9 cellular contexts compared by ENCODE assay signal in the genomic region with DNA sequence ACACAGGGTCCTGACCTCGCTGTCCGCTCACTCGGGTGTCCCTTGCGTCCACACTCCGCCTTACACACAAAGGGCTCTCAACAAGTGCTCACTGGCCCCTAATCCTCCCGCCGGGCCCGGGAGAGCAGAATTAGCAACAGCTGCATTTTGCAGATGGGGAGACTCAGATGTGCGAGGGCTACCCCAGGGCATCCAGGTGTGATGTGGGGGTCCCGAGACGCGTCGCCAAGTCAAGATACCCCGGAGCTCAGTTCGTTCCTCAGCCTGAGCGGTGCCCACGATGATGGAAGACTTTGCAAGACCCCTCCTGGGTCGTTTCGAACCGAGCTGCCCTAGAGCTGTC. TPM values are rescaled to one million over a fixed set of nuclear protein-coding genes. Genes with fewer than 3 reads are reported as not detected.
DNase-seq lines count a peak whose midpoint lies in the region; ATAC-seq and TF ChIP-seq lines count a peak whose summit lies in the region.
"Had no signal": no experiment of that assay in that cellular context is flagged by ENCODE, and none has a peak within 500 bp of the region (broad histone marks: within the 10 kb centered on the region; RNA-seq: fewer than 3 reads in every experiment).

No MANE protein-coding gene starts in this region.

- WGBS in smooth muscle cell (ENCODE audit: low lambda C conversion rate) = 61% methylated on average over 20 of the region's 20 CpGs

- H3K27ac Mint-ChIP-seq in activated T-helper 1 cell treated with anti-CD3 and anti-CD28 coated beads, Interleukin-12 subunit alpha, Interleukin-12 subunit beta, Interleukin-2, Interleukin-4 antibody, amounts not matched to agents 30 ng/mL and 10 ng/mL and 1 ng/mL, durations not matched to agents 14 hours and 24 hours and 36 hours = peak overlapping the region; percentile 11

- H2AFZ ChIP-seq in smooth muscle cell (ENCODE audit: low read depth) = peak overlapping the region; percentile 88

- no peak for TF ChIP-seq CTCF in smooth muscle cell (IDR thresholded peaks at IDR 0.05; ENCODE audit: borderline replicate concordance, insufficient read depth, poor library complexity, severe bottlenecking)

- ATAC-seq in activated CD4-positive, CD25-positive, alpha-beta regulatory T cell treated with anti-CD3 and anti-CD28 coated beads, Interleukin-2, amount 50 U/mL, for 24 hours = no peak
- ATAC-seq in HG02642 (IDR thresholded peaks at IDR 0.05; ENCODE audit: poor library complexity, unreplicated experiment) = no peak
- ATAC-seq in HG02981 (IDR thresholded peaks at IDR 0.05; ENCODE audit: unreplicated experiment) = no peak

- H3K27me3 Mint-ChIP-seq in activated T-helper 1 cell treated with anti-CD3 and anti-CD28 coated beads, Interleukin-12 subunit alpha, Interleukin-12 subunit beta, Interleukin-2, Interleukin-4 antibody, amounts not matched to agents 30 ng/mL and 10 ng/mL and 1 ng/mL, durations not matched to agents 14 hours and 24 hours and 36 hours (ENCODE audit: insufficient read depth) = peaks cover 3% of the 10 kb centered on the region

- H3K4me1 Mint-ChIP-seq in activated T-helper 1 cell treated with anti-CD3 and anti-CD28 coated beads, Interleukin-12 subunit alpha, Interleukin-12 subunit beta, Interleukin-2, Interleukin-4 antibody, amounts not matched to agents 30 ng/mL and 10 ng/mL and 1 ng/mL, durations not matched to agents 14 hours and 24 hours and 36 hours (ENCODE audit: low read depth) = peaks cover 24% of the 10 kb centered on the region

- intact Hi-C loops in activated T-helper 1 cell treated with anti-CD3 and anti-CD28 coated beads, Interleukin-12 subunit alpha, Interleukin-12 subunit beta, Interleukin-2, Interleukin-4 antibody, amounts not matched to agents 30 ng/mL and 10 ng/mL and 1 ng/mL, durations not matched to agents 14 hours and 24 hours and 36 hours (cut with micrococcal nuclease) = loop anchor here (1.0 to 10.0 kb wide), 12 partner anchors 220 to 1080 kb away; a partner anchor contains a TSS

- H3K9ac ChIP-seq in iPS-18a (ENCODE audit: low read length) = peak overlapping the region; percentile 26
- no peak overlapping the region for H3K9ac ChIP-seq in smooth muscle cell (ENCODE audit: low read depth)

- H3K4me1 ChIP-seq in iPS-18a (ENCODE audit: control insufficient read depth, low read depth, low read length) (peaks cover 4% of the 10 kb centered on the region), smooth muscle cell (ENCODE audit: low read depth) (no peaks in the 10 kb centered on the region)

- H3K36me3 Mint-ChIP-seq in activated T-helper 1 cell treated with anti-CD3 and anti-CD28 coated beads, Interleukin-12 subunit alpha, Interleukin-12 subunit beta, Interleukin-2, Interleukin-4 antibody, amounts not matched to agents 30 ng/mL and 10 ng/mL and 1 ng/mL, durations not matched to agents 14 hours and 24 hours and 36 hours (ENCODE audit: low read depth) = peaks cover 2% of the 10 kb centered on the region

- DNase-seq in H7 = no peak
- DNase-seq in activated T-helper 1 cell treated with anti-CD3 and anti-CD28 coated beads, Interleukin-12 subunit alpha, Interleukin-12 subunit beta, Interleukin-2, Interleukin-4 antibody, amounts not matched to agents 30 ng/mL and 10 ng/mL and 1 ng/mL, durations not matched to agents 14 hours and 24 hours and 36 hours (ENCODE audit: low spot score) = no peak
- no peak for DNase-seq in smooth muscle cell (lab: John Stamatoyannopoulos, UW; ENCODE audit: unreplicated experiment)
- no peak for DNase-seq in NCI-H2029 treated with DMSO at 0.1 percent for 48 hours (lab: John Stamatoyannopoulos, UW)

- H3K4me3 ChIP-seq in H7 (ENCODE audit: insufficient read depth, low read depth, low read length) (peak overlapping the region; percentile 61), iPS-18a (ENCODE audit: low read length) (peak overlapping the region; percentile 66), smooth muscle cell (peak overlapping the region; percentile 61)

- peaks cover 11% of the 10 kb centered on the region for H3K9me3 Mint-ChIP-seq in activated T-helper 1 cell treated with anti-CD3 and anti-CD28 coated beads, Interleukin-12 subunit alpha, Interleukin-12 subunit beta, Interleukin-2, Interleukin-4 antibody, amounts not matched to agents 30 ng/mL and 10 ng/mL and 1 ng/mL, durations not matched to agents 14 hours and 24 hours and 36 hours

- H3K36me3 ChIP-seq in H7 (replicated peaks; ENCODE audit: control insufficient read depth, insufficient read depth, low read length) (no peaks in the 10 kb centered on the region), iPS-18a (ENCODE audit: control insufficient read depth, low read depth, low read length) (no peaks in the 10 kb centered on the region), smooth muscle cell (ENCODE audit: low read depth) (no peaks in the 10 kb centered on the region)

- peak overlapping the region; percentile 87 for H3K4me2 ChIP-seq in smooth muscle cell

- peaks cover 22% of the 10 kb centered on the region for H3K27me3 ChIP-seq in H7 (ENCODE audit: control insufficient read depth, insufficient read depth, low read length)
- peaks cover 29% of the 10 kb centered on the region for H3K27me3 ChIP-seq in iPS-18a (ENCODE audit: control insufficient read depth, insufficient read depth, low read length)
- H3K27me3 ChIP-seq in smooth muscle cell (ENCODE audit: low read depth) = no peaks in the 10 kb centered on the region

- no peaks in the 10 kb centered on the region for H3K79me2 ChIP-seq in smooth muscle cell (ENCODE audit: low read depth)

- peak overlapping the region; percentile 89 for H3K4me3 Mint-ChIP-seq in activated T-helper 1 cell treated with anti-CD3 and anti-CD28 coated beads, Interleukin-12 subunit alpha, Interleukin-12 subunit beta, Interleukin-2, Interleukin-4 antibody, amounts not matched to agents 30 ng/mL and 10 ng/mL and 1 ng/mL, durations not matched to agents 14 hours and 24 hours and 36 hours

- no peaks in the 10 kb centered on the region for H3K9me3 ChIP-seq in iPS-18a (ENCODE audit: control insufficient read depth, low read depth, low read length)
- H3K9me3 ChIP-seq in smooth muscle cell (replicated peaks; ENCODE audit: low read depth) = no peaks in the 10 kb centered on the region

- H4K20me1 ChIP-seq in smooth muscle cell (ENCODE audit: low read depth) = no peaks in the 10 kb centered on the region

- peaks cover 5% of the 10 kb centered on the region for H3F3A ChIP-seq in smooth muscle cell (ENCODE audit: low read depth)

- H3K27ac ChIP-seq in iPS-18a (ENCODE audit: low read length) (no peak overlapping the region), smooth muscle cell (ENCODE audit: low read depth) (no peak overlapping the region)

RNA-seq across cellular contexts. Expression of a gene that starts 14.9 kb away (rescaled TPM):
- total RNA-seq in H7 (2014; rRNA removed; shearing (Covaris generic)) = 0.04 and 0.07 TPM in 2 replicates
- not detected in 2 replicates for total RNA-seq in activated T-helper 1 cell treated with anti-CD3 and anti-CD28 coated beads, Interleukin-12 subunit alpha, Interleukin-12 subunit beta, Interleukin-2, Interleukin-4 antibody, amounts not matched to agents 30 ng/mL and 10 ng/mL and 1 ng/mL, durations not matched to agents 14 hours and 24 hours and 36 hours
- total RNA-seq in smooth muscle cell = 0.18 and 0.58 TPM in 2 replicates
- polyA plus RNA-seq in smooth muscle cell = 0.24 and 1.6 TPM in 2 replicates
- total RNA-seq: myocyte had no signal
